ENCODE assay signal across 38 cellular contexts in the genomic region with DNA sequence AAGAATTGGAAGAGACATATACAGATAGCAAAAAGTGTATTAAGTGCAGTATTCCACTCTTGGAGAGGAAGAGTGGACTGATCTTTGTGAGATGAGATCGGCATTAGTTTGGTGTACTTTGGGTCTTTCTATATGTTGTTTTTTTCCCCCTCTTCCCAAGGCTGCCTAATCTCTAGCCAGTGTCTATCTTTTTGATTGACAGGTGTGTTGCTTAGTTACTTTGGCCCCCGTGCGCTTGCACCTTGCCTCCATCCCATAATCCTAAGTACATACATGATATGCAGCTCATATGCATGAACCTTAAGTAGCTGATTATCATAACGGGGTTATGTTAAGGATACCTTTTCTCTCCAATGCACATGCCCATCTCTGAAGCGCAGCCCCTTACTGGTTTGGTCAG. TPM values are rescaled to one million over a fixed set of nuclear protein-coding genes. Genes with fewer than 3 reads are reported as not detected.
"Had no signal": no experiment of that assay in that cellular context is flagged by ENCODE, and none has a peak within 500 bp of the region (broad histone marks: within the 10 kb centered on the region; RNA-seq: fewer than 3 reads in every experiment).

No MANE protein-coding gene starts in this region.

- H3K27ac ChIP-seq: ascending aorta, cardiac muscle cell, VCaP had no signal

- H3K36me3 ChIP-seq: ascending aorta, cardiac muscle cell had no signal

- H3K4me3 ChIP-seq: ascending aorta, cardiac muscle cell had no signal

- H3K4me3 Mint-ChIP-seq: activated B cell treated with CpG ODN at 0.5 μM for 24 hours; activated CD4-positive, alpha-beta memory T cell treated with anti-CD3 and anti-CD28 coated beads for 36 hours; activated CD4-positive, alpha-beta T cell treated with anti-CD3 and anti-CD28 coated beads, Interleukin-2, amount 10 ng/mL, durations not matched to agents 24 days and 14 days; activated CD8-positive, alpha-beta T cell treated with anti-CD3 and anti-CD28 coated beads for 36 hours; activated naive CD4-positive, alpha-beta T cell treated with anti-CD3 and anti-CD28 coated beads, Interleukin-2, amount 10 ng/mL, durations not matched to agents 7 days and 5 days; activated naive CD4-positive, alpha-beta T cell treated with anti-CD3 and anti-CD28 coated beads, Interleukin-2, amount 50 U/mL, for 24 hours; activated naive CD8-positive, alpha-beta T cell; activated naive CD8-positive, alpha-beta T cell treated with anti-CD3 and anti-CD28 coated beads, Interleukin-2, amount 10 ng/mL, durations not matched to agents 7 days and 5 days; activated naive CD8-positive, alpha-beta T cell treated with anti-CD3 and anti-CD28 coated beads, Interleukin-2, amount 50 U/mL, for 24 hours; activated T-cell treated with anti-CD3 and anti-CD28 coated beads, Interleukin-2, amount 50 U/mL, for 24 hours; brain; central memory CD8-positive, alpha-beta T cell; T-helper 1 cell treated with Interleukin-12 subunit alpha and Interleukin-12 subunit beta and Interleukin-4 antibody, amounts not matched to agents 30 μg/mL and 1 μg/mL, for 36 hours; T-helper 2 cell treated with Interferon-gamma antibody and Interleukin-4, amounts not matched to agents 5 μg/mL and 100 μg/mL, for 36 hours had no signal

- ATAC-seq: activated CD8-positive, alpha-beta T cell treated with anti-CD3 and anti-CD28 coated beads for 36 hours; activated naive CD8-positive, alpha-beta T cell treated with anti-CD3 and anti-CD28 coated beads, Interleukin-2, amount 50 U/mL, for 24 hours had no signal

- H3K27ac Mint-ChIP-seq: activated B cell treated with CpG ODN at 0.5 μM for 24 hours; activated CD4-positive, alpha-beta memory T cell treated with anti-CD3 and anti-CD28 coated beads for 36 hours; activated CD4-positive, alpha-beta T cell treated with anti-CD3 and anti-CD28 coated beads, Interleukin-2, amount 10 ng/mL, durations not matched to agents 24 days and 14 days; activated CD8-positive, alpha-beta T cell treated with anti-CD3 and anti-CD28 coated beads for 36 hours; activated naive CD4-positive, alpha-beta T cell treated with anti-CD3 and anti-CD28 coated beads, Interleukin-2, amount 10 ng/mL, durations not matched to agents 7 days and 5 days; activated naive CD4-positive, alpha-beta T cell treated with anti-CD3 and anti-CD28 coated beads, Interleukin-2, amount 50 U/mL, for 24 hours; activated naive CD8-positive, alpha-beta T cell; activated naive CD8-positive, alpha-beta T cell treated with anti-CD3 and anti-CD28 coated beads, Interleukin-2, amount 10 ng/mL, durations not matched to agents 7 days and 5 days; activated naive CD8-positive, alpha-beta T cell treated with anti-CD3 and anti-CD28 coated beads, Interleukin-2, amount 50 U/mL, for 24 hours; activated T-cell treated with anti-CD3 and anti-CD28 coated beads, Interleukin-2, amount 50 U/mL, for 24 hours; activated T-helper 2 cell treated with anti-CD3 and anti-CD28 coated beads, Interferon-gamma antibody, Interleukin-2, Interleukin-4, amounts not matched to agents 10 μg/mL and 5 μg/mL and 100 μg/mL, durations not matched to agents 14 hours and 24 hours and 36 hours; brain; T-helper 1 cell treated with Interleukin-12 subunit alpha and Interleukin-12 subunit beta and Interleukin-4 antibody, amounts not matched to agents 30 μg/mL and 1 μg/mL, for 36 hours; T-helper 2 cell treated with Interferon-gamma antibody and Interleukin-4, amounts not matched to agents 5 μg/mL and 100 μg/mL, for 36 hours had no signal

- H3K4me1 ChIP-seq: ascending aorta had no signal

- DNase-seq: activated B cell treated with CpG ODN at 0.5 μM for 24 hours; activated CD4-positive, alpha-beta memory T cell treated with anti-CD3 and anti-CD28 coated beads for 36 hours; activated CD4-positive, alpha-beta T cell treated with anti-CD3 and anti-CD28 coated beads for 4 hours; activated CD4-positive, alpha-beta T cell treated with anti-CD3 and anti-CD28 coated beads, Interleukin-2, amount 10 ng/mL, durations not matched to agents 24 days and 14 days; activated CD4-positive, alpha-beta T cell treated with anti-CD3 and anti-CD28 coated beads, Interleukin-2, amount 50 U/mL, for 1 hour; activated CD4-positive, alpha-beta T cell treated with anti-CD3 and anti-CD28 coated beads, Interleukin-2, amount 50 U/mL, for 4 hours; activated CD4-positive, CD25-positive, alpha-beta regulatory T cell treated with anti-CD3 and anti-CD28 coated beads, Interleukin-2, amount 50 U/mL, for 72 hours; activated CD8-positive, alpha-beta memory T cell treated with anti-CD3 and anti-CD28 coated beads, Interleukin-2, amount 50 U/mL, for 48 hours; activated CD8-positive, alpha-beta T cell treated with anti-CD3 and anti-CD28 coated beads for 36 hours; activated effector memory CD4-positive, alpha-beta T cell treated with Interleukin-2 at 50 U/mL for 16 hours; activated gamma-delta T cell; activated naive CD4-positive, alpha-beta T cell treated with anti-CD3 and anti-CD28 coated beads, Interleukin-2, amount 10 ng/mL, durations not matched to agents 7 days and 5 days; activated naive CD4-positive, alpha-beta T cell treated with Interleukin-2 at 50 U/mL for 16 hours; activated naive CD8-positive, alpha-beta T cell treated with anti-CD3 and anti-CD28 coated beads, Interleukin-2, amount 10 ng/mL, durations not matched to agents 7 days and 5 days; activated naive CD8-positive, alpha-beta T cell treated with anti-CD3 and anti-CD28 coated beads, Interleukin-2, amount 50 U/mL, for 24 hours; activated T-cell treated with anti-CD3 and anti-CD28 coated beads, Interleukin-2, amount 50 U/mL, for 24 hours; activated T-cell treated with anti-CD3 and anti-CD28 coated beads, Interleukin-2, amount 50 U/mL, for 48 hours; amygdala; anterior cingulate cortex; caudate nucleus; cerebellar nuclear complex; T-helper 1 cell; T-helper 2 cell; T-helper 9 cell had no signal

- FAIRE-seq: bronchial epithelial cell, TTC549 had no signal

RNA-seq across cellular contexts. Expression of a gene that starts 4.3 kb away (rescaled TPM):
- total RNA-seq: activated B cell treated with CpG ODN at 0.5 μM for 24 hours; activated CD4-positive, alpha-beta memory T cell treated with anti-CD3 and anti-CD28 coated beads for 36 hours; activated CD4-positive, alpha-beta T cell treated with anti-CD3 and anti-CD28 coated beads, Interleukin-2, amount 10 ng/mL, durations not matched to agents 24 days and 14 days; activated CD8-positive, alpha-beta memory T cell treated with anti-CD3 and anti-CD28 coated beads for 36 hours; activated CD8-positive, alpha-beta T cell treated with anti-CD3 and anti-CD28 coated beads for 36 hours; activated naive CD8-positive, alpha-beta T cell treated with anti-CD3 and anti-CD28 coated beads, Interleukin-2, amount 10 ng/mL, durations not matched to agents 7 days and 5 days; activated T-helper 2 cell treated with anti-CD3 and anti-CD28 coated beads, Interferon-gamma antibody, Interleukin-2, Interleukin-4, amounts not matched to agents 10 μg/mL and 5 μg/mL and 100 μg/mL, durations not matched to agents 14 hours and 24 hours and 36 hours; ascending aorta; bronchial epithelial cell; cardiac muscle cell; chondrocyte had no signal
- polyA plus RNA-seq: cardiac muscle cell had no signal

RNA-seq across cellular contexts. Expression of a gene that starts 35.8 kb away (rescaled TPM):
- total RNA-seq: activated B cell treated with CpG ODN at 0.5 μM for 24 hours had no signal
